Comparison of ENCODE assay signal across 1 cellular context in the genomic region with DNA sequence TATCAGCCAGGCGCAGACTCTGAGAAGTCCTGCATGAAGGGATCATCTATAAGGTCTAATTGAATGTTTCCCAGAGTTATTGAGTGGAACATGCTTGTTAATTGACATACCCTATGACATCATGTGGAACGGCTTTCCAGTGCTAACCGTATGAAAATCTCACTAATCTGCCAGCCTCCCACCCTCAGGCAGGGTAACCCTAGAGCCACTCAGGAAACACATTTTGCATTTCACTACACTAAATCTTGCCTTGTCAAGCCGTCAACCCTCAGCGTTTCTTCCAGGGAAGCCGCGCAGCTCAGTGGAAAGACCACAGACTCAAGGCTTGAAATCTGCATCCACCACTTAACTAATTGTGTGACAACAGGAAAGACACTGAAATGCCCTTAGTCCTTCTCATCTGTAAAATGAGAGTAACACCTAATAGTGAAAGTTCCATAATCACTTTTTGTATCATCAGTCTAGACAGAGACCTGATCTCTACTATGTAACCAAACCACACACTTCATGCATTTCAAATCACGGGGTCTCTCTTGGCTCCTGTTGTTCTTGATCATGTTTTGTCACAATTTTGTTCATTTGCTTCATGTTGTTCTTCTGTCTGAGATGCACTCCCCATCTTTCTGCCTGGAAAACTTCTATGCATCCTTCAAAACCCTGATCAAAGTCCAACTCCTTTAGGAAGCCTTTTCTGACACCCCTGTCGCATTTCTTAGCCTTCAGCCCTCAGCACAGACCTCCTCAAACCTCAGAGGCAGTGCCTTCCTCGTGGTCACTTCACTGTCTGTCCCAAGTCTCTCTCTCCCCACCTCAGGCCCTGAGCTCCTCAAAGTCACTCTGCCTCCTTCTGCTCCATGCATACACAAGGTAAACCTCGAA.
TF ChIP-seq lines count a peak whose summit lies in the region.

No MANE protein-coding gene starts in this region.

TF ChIP-seq in HepG2, 621 proteins besides CTCF, POLR2A, EP300 and RAD21 (continued from another document):
- TF ChIP-seq, protein P1, sequence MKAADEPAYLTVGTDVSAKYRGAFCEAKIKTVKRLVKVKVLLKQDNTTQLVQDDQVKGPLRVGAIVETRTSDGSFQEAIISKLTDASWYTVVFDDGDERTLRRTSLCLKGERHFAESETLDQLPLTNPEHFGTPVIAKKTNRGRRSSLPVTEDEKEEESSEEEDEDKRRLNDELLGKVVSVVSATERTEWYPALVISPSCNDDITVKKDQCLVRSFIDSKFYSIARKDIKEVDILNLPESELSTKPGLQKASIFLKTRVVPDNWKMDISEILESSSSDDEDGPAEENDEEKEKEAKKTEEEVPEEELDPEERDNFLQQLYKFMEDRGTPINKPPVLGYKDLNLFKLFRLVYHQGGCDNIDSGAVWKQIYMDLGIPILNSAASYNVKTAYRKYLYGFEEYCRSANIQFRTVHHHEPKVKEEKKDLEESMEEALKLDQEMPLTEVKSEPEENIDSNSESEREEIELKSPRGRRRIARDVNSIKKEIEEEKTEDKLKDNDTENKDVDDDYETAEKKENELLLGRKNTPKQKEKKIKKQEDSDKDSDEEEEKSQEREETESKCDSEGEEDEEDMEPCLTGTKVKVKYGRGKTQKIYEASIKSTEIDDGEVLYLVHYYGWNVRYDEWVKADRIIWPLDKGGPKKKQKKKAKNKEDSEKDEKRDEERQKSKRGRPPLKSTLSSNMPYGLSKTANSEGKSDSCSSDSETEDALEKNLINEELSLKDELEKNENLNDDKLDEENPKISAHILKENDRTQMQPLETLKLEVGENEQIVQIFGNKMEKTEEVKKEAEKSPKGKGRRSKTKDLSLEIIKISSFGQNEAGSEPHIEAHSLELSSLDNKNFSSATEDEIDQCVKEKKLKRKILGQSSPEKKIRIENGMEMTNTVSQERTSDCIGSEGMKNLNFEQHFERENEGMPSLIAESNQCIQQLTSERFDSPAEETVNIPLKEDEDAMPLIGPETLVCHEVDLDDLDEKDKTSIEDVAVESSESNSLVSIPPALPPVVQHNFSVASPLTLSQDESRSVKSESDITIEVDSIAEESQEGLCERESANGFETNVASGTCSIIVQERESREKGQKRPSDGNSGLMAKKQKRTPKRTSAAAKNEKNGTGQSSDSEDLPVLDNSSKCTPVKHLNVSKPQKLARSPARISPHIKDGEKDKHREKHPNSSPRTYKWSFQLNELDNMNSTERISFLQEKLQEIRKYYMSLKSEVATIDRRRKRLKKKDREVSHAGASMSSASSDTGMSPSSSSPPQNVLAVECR (CRISPR knock-in tag; IDR thresholded peaks at IDR 0.05; ENCODE audit: borderline replicate concordance): no peak
- TF ChIP-seq, protein P2, sequence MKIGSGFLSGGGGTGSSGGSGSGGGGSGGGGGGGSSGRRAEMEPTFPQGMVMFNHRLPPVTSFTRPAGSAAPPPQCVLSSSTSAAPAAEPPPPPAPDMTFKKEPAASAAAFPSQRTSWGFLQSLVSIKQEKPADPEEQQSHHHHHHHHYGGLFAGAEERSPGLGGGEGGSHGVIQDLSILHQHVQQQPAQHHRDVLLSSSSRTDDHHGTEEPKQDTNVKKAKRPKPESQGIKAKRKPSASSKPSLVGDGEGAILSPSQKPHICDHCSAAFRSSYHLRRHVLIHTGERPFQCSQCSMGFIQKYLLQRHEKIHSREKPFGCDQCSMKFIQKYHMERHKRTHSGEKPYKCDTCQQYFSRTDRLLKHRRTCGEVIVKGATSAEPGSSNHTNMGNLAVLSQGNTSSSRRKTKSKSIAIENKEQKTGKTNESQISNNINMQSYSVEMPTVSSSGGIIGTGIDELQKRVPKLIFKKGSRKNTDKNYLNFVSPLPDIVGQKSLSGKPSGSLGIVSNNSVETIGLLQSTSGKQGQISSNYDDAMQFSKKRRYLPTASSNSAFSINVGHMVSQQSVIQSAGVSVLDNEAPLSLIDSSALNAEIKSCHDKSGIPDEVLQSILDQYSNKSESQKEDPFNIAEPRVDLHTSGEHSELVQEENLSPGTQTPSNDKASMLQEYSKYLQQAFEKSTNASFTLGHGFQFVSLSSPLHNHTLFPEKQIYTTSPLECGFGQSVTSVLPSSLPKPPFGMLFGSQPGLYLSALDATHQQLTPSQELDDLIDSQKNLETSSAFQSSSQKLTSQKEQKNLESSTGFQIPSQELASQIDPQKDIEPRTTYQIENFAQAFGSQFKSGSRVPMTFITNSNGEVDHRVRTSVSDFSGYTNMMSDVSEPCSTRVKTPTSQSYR (CRISPR knock-in tag; IDR thresholded peaks at IDR 0.05; ENCODE audit: borderline replicate concordance): no peak
- TF ChIP-seq ZNF274 (CRISPR knock-in tag; IDR thresholded peaks at IDR 0.05) (no peak), GTF2F1 (IDR thresholded peaks at IDR 0.05; ENCODE audit: low read length) (no peak), ZNF577 (CRISPR knock-in tag; IDR thresholded peaks at IDR 0.05; ENCODE audit: borderline replicate concordance, low read depth) (no peak), TBP (CRISPR knock-in tag; IDR thresholded peaks at IDR 0.05) (no peak), ZNF616 (CRISPR knock-in tag; IDR thresholded peaks at IDR 0.05; ENCODE audit: low read depth) (no peak), SPEN (CRISPR knock-in tag; IDR thresholded peaks at IDR 0.05; ENCODE audit: low read depth) (no peak), ZNF782 (CRISPR knock-in tag; IDR thresholded peaks at IDR 0.05; ENCODE audit: borderline replicate concordance) (no peak), SMAD3 (CRISPR knock-in tag; IDR thresholded peaks at IDR 0.05) (no peak)
- TF ChIP-seq, protein P3, sequence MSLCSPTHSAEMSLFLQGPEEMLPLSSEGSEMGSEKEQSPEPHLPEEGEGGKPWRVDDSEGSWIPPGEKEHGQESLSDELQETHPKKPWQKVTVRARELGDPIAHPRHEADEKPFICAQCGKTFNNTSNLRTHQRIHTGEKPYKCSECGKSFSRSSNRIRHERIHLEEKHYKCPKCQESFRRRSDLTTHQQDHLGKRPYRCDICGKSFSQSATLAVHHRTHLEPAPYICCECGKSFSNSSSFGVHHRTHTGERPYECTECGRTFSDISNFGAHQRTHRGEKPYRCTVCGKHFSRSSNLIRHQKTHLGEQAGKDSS (CRISPR knock-in tag; IDR thresholded peaks at IDR 0.05; ENCODE audit: borderline replicate concordance, low read depth): no peak
- TF ChIP-seq, protein P4, sequence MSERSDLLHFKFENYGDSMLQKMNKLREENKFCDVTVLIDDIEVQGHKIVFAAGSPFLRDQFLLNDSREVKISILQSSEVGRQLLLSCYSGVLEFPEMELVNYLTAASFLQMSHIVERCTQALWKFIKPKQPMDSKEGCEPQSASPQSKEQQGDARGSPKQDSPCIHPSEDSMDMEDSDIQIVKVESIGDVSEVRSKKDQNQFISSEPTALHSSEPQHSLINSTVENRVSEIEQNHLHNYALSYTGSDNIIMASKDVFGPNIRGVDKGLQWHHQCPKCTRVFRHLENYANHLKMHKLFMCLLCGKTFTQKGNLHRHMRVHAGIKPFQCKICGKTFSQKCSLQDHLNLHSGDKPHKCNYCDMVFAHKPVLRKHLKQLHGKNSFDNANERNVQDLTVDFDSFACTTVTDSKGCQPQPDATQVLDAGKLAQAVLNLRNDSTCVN (CRISPR knock-in tag; IDR thresholded peaks at IDR 0.05; ENCODE audit: borderline replicate concordance): no peak
